15 cellular contexts compared by ENCODE assay signal in genomic region chr21:44436958-44437357, GRCh38. TPM values are rescaled to one million over a fixed set of nuclear protein-coding genes. Genes with fewer than 3 reads are reported as not detected.
"Had no signal": no experiment of that assay in that cellular context is flagged by ENCODE, and none has a peak within 500 bp of the region (broad histone marks: within the 10 kb centered on the region; RNA-seq: fewer than 3 reads in every experiment).

No MANE protein-coding gene starts in this region.

- DNase-seq: activated B cell treated with CpG ODN at 0.5 μM for 24 hours; activated CD4-positive, alpha-beta T cell treated with anti-CD3 and anti-CD28 coated beads for 48 hours; activated CD8-positive, alpha-beta memory T cell treated with anti-CD3 and anti-CD28 coated beads, Interleukin-2, amount 50 U/mL, for 48 hours; activated CD8-positive, alpha-beta T cell treated with anti-CD3 and anti-CD28 coated beads for 36 hours; activated T-cell treated with anti-CD3 and anti-CD28 coated beads, Interleukin-2, amount 50 U/mL, for 72 hours; stimulated activated CD4-positive, alpha-beta T cell treated with anti-CD3 and anti-CD28 coated beads, Interleukin-15, amount 100 ng/mL, for 24 hours; stimulated activated CD4-positive, alpha-beta T cell treated with anti-CD3 and anti-CD28 coated beads, Interleukin-4, amount 100 ng/mL, for 24 hours; stimulated activated naive CD4-positive, alpha-beta T cell; substantia nigra; T-helper 2 cell had no signal

- H3K27me3 ChIP-seq: ascending aorta had no signal

- H3K27ac ChIP-seq: ascending aorta, breast epithelium had no signal

- H3K4me1 ChIP-seq: ascending aorta, breast epithelium had no signal

- ATAC-seq: activated CD8-positive, alpha-beta T cell treated with anti-CD3 and anti-CD28 coated beads for 36 hours; activated T-cell treated with anti-CD3 and anti-CD28 coated beads, Interleukin-2, amount 50 U/mL, for 72 hours had no signal

- FAIRE-seq: islet of Langerhans had no signal

- H3K9me3 ChIP-seq: ascending aorta, breast epithelium, transverse colon had no signal

- H3K36me3 ChIP-seq: ascending aorta, breast epithelium, transverse colon had no signal

- H3K4me3 ChIP-seq: ascending aorta, breast epithelium, transverse colon had no signal

RNA-seq across cellular contexts. Expression of gene LRRC3, which starts 18.4 kb away (rescaled TPM):
- total RNA-seq: myocyte had no signal
